ENCODE assay signal across 28 cellular contexts in the genomic region with DNA sequence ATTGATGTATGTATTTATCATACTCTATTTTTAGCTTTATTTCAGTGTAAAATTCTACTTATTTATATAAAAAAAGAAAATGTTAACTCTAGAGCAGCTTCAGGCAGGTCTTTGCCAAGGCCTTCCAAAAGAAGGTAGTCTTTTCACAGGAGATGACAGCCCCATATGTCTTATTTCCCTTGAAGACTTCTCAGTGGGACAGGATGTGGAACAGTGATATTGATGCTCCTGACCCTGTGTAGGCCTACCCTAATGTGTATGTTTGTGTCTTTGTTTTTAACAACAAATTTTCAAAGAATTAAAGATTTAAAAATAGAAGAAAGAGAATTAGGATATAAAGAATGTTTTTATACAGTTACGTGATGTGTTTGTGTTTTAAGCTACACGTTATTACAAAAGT.
A peak's percentile ranks its signal among the peaks of the same experiment; 100 is the strongest.
DNase-seq lines count a peak whose midpoint lies in the region; ATAC-seq and TF ChIP-seq lines count a peak whose summit lies in the region.
"Had no signal": no experiment of that assay in that cellular context is flagged by ENCODE, and none has a peak within 500 bp of the region (broad histone marks: within the 10 kb centered on the region; RNA-seq: fewer than 3 reads in every experiment).

No MANE protein-coding gene starts in this region.

- H3K9me3 ChIP-seq in DND-41 (ENCODE audit: insufficient read depth, low read length, severe bottlenecking) (no peaks in the 10 kb centered on the region), SJCRH30 (replicated peaks) (peaks cover 4% of the 10 kb centered on the region; the same call in 1 of the 2 replicates), osteoblast (ENCODE audit: low read depth, low read length) (no peaks in the 10 kb centered on the region)
- H3K9me3 ChIP-seq: A549, BE2C, Caco-2 had no signal

- H3K9ac ChIP-seq in DND-41 (ENCODE audit: low read depth, low read length): no peak overlapping the region; the same call in 1 of the 2 replicates
- H3K9ac ChIP-seq: BLaER1; BLaER1 treated with 17β-estradiol and CSF1 and Interleukin-3, amounts not matched to agents 10 nM and 100 nM had no signal

- ATAC-seq in DND-41 (ENCODE audit: insufficient read depth, low read depth): peak; percentile 96
- ATAC-seq: A549; CD8-positive, alpha-beta T cell had no signal

- H3K4me2 ChIP-seq in DND-41 (ENCODE audit: insufficient read depth, low read length): peak overlapping the region; percentile 35; the same call in 1 of the 2 replicates
- H3K4me2 ChIP-seq in osteoblast (ENCODE audit: insufficient read depth, low read length): no peak overlapping the region
- H3K4me2 ChIP-seq: A549; BLaER1; BLaER1 treated with 17β-estradiol and CSF1 and Interleukin-3, amounts not matched to agents 10 nM and 100 nM had no signal

- peak; percentile 20 for DNase-seq in DND-41
- peak; percentile 27 to 69 for DNase-seq in SJCRH30
- no peak for DNase-seq in occipital lobe (lab: John Stamatoyannopoulos, UW)
- DNase-seq in osteoblast (ENCODE audit: insufficient read length, low spot score, missing footprints): no peak
- DNase-seq: 8988T; ACHN; AML-193; BE2C; C1 segment of cervical spinal cord; Caco-2; Calu3; CD4-positive, alpha-beta memory T cell; CD4-positive, alpha-beta T cell; CD4-positive, CD25-positive, alpha-beta regulatory T cell; CD8-positive, alpha-beta memory T cell; CD8-positive, alpha-beta T cell; COR-L47; DMS 273 treated with DMSO at 0.1 percent for 48 hours; DMS153; DMS53; DMS79; DMS79 treated with DMSO at 0.1 percent for 48 hours; EL had no signal

- H3K27ac ChIP-seq in DND-41 (ENCODE audit: low read length) (peak overlapping the region; percentile 80; the same call in 1 of the 2 replicates), SJCRH30 (peak overlapping the region; percentile 59), osteoblast (ENCODE audit: low read depth, low read length) (no peak overlapping the region)
- H3K27ac ChIP-seq: 22Rv1; A549; BLaER1; BLaER1 treated with 17β-estradiol and CSF1 and Interleukin-3, amounts not matched to agents 10 nM and 100 nM; C4-2B had no signal

- TF ChIP-seq CTCF in DND-41 (IDR thresholded peaks at IDR 0.05; ENCODE audit: borderline replicate concordance, extremely low read depth, low read length, poor library complexity, severe bottlenecking): peak; percentile 10
- TF ChIP-seq CTCF in osteoblast (IDR thresholded peaks at IDR 0.05; ENCODE audit: extremely low read depth, low read depth, low read length): no peak

- H4K20me1 ChIP-seq in DND-41 (ENCODE audit: insufficient read depth, low read length) (no peaks in the 10 kb centered on the region), osteoblast (ENCODE audit: insufficient read depth, low read length) (no peaks in the 10 kb centered on the region)
- H4K20me1 ChIP-seq: BLaER1; BLaER1 treated with 17β-estradiol and CSF1 and Interleukin-3, amounts not matched to agents 10 nM and 100 nM had no signal

- H2AFZ ChIP-seq in DND-41 (ENCODE audit: low read depth, low read length) (no peak overlapping the region), osteoblast (ENCODE audit: low read length) (no peak overlapping the region)

- H3K79me2 ChIP-seq in DND-41 (ENCODE audit: insufficient read depth, low read length) (no peaks in the 10 kb centered on the region), osteoblast (ENCODE audit: insufficient read depth, low read length) (no peaks in the 10 kb centered on the region)

- no peaks in the 10 kb centered on the region for H3K36me3 ChIP-seq in DND-41 (ENCODE audit: insufficient read depth, low read length)
- H3K36me3 ChIP-seq in SJCRH30: no peaks in the 10 kb centered on the region
- H3K36me3 ChIP-seq in osteoblast (ENCODE audit: insufficient read depth, low read length): no peaks in the 10 kb centered on the region
- H3K36me3 ChIP-seq: BE2C; BLaER1; BLaER1 treated with 17β-estradiol and CSF1 and Interleukin-3, amounts not matched to agents 10 nM and 100 nM had no signal

- H3K4me1 ChIP-seq in DND-41 (ENCODE audit: insufficient read depth, low read length) (peaks cover 36% of the 10 kb centered on the region), SJCRH30 (peaks cover 20% of the 10 kb centered on the region), osteoblast (ENCODE audit: insufficient read depth, low read length) (no peaks in the 10 kb centered on the region)
- H3K4me1 ChIP-seq: A549; BE2C; BLaER1; BLaER1 treated with 17β-estradiol and CSF1 and Interleukin-3, amounts not matched to agents 10 nM and 100 nM; Caco-2 had no signal

- H3K27me3 ChIP-seq in DND-41 (ENCODE audit: insufficient read depth, low read length, poor library complexity) (no peaks in the 10 kb centered on the region), SJCRH30 (no peaks in the 10 kb centered on the region), osteoblast (ENCODE audit: insufficient read depth, low read length) (no peaks in the 10 kb centered on the region)
- H3K27me3 ChIP-seq: BE2C; BLaER1; BLaER1 treated with 17β-estradiol and CSF1 and Interleukin-3, amounts not matched to agents 10 nM and 100 nM had no signal

- H3K4me3 ChIP-seq in DND-41 (ENCODE audit: low read depth in 1 of 2, low read length in 2 of 2) (no peak overlapping the region), SJCRH30 (no peak overlapping the region), osteoblast (ENCODE audit: insufficient read depth, low read length) (no peak overlapping the region)
- H3K4me3 ChIP-seq: A549; BLaER1; BLaER1 treated with 17β-estradiol and CSF1 and Interleukin-3, amounts not matched to agents 10 nM and 100 nM had no signal

Comparison
In these comparisons a context has a peak if more than half of its experiments do, and no peak if none do; other contexts are left out.
1. DNase-seq: peak in DND-41 (single experiment) and SJCRH30 (2 of 2); none in occipital lobe (single experiment) and osteoblast (single experiment).